1 cellular context compared by ENCODE assay signal in the genomic region with DNA sequence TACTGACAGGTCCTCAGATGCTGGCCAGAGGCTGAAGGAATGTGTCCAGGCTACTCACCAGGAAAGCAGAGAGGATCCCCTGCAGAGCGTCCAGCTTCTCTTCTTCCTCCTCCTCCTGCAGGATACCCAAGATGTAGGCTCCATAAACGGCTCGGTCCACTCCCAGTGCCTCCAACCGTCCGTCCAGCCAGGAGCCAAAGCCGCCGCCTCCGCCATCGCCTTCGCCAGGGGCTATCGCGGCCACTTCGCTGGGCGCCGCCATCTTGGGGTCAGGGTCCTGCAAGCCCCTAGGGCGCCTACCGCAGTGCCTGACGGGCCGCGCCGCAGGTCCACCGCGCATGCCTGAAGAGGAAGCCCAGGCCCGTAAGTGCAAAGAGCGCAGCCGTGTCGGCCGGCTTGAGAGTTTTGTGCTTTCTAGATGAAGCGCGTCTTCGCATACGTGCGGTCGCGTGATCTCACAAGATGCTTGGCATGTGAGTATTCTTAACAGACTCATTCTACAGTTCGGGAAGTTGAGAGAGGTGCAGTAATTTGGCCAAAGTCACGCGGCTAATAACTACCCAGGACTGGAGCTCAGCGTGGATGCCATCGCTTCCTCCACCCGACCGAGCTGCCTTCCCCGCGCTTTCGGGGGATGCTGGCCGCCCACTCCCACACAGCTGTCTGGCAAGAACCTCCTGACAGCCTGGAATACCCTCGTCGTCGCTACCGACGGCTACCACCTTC.
TF ChIP-seq lines count a peak whose summit lies in the region.

A gene with protein sequence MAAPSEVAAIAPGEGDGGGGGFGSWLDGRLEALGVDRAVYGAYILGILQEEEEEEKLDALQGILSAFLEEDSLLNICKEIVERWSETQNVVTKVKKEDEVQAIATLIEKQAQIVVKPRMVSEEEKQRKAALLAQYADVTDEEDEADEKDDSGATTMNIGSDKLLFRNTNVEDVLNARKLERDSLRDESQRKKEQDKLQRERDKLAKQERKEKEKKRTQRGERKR (minus strand): TSS at position 285 of the 726 bp plus-strand sequence. CDS start 23 bp downstream, at position 262.

TF ChIP-seq in HepG2, 621 proteins besides CTCF, POLR2A, EP300 and RAD21 (continued from another document and continues in another):
- no peak for TF ChIP-seq HNRNPK (IDR thresholded peaks at IDR 0.05; ENCODE audit: low read depth, low read length, poor library complexity, severe bottlenecking)
- TF ChIP-seq ZBTB42 (CRISPR knock-in tag; IDR thresholded peaks at IDR 0.05): no peak; the same call in 1 of the 2 replicates
- peak; percentile 44; the same call in 1 of the 2 replicates for TF ChIP-seq CHD2 (IDR thresholded peaks at IDR 0.05; ENCODE audit: low read depth, low read length)
- peak; percentile 45; the same call in 1 of the 2 replicates for TF ChIP-seq ZNF709 (CRISPR knock-in tag; IDR thresholded peaks at IDR 0.05)
- TF ChIP-seq ZNF746 (CRISPR knock-in tag; IDR thresholded peaks at IDR 0.05): no peak; the same call in 1 of the 2 replicates
- peak; percentile 94 for TF ChIP-seq MYC (CRISPR knock-in tag; IDR thresholded peaks at IDR 0.05; ENCODE audit: borderline replicate concordance)
- peak; percentile 75 for TF ChIP-seq ARNT2 (CRISPR knock-in tag; IDR thresholded peaks at IDR 0.05; ENCODE audit: low read depth)
- TF ChIP-seq BCL6 (CRISPR knock-in tag; IDR thresholded peaks at IDR 0.05): peak; percentile 70
- TF ChIP-seq, protein P1, sequence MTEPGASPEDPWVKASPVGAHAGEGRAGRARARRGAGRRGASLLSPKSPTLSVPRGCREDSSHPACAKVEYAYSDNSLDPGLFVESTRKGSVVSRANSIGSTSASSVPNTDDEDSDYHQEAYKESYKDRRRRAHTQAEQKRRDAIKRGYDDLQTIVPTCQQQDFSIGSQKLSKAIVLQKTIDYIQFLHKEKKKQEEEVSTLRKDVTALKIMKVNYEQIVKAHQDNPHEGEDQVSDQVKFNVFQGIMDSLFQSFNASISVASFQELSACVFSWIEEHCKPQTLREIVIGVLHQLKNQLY (CRISPR knock-in tag; IDR thresholded peaks at IDR 0.05): no peak
- TF ChIP-seq, protein P2, sequence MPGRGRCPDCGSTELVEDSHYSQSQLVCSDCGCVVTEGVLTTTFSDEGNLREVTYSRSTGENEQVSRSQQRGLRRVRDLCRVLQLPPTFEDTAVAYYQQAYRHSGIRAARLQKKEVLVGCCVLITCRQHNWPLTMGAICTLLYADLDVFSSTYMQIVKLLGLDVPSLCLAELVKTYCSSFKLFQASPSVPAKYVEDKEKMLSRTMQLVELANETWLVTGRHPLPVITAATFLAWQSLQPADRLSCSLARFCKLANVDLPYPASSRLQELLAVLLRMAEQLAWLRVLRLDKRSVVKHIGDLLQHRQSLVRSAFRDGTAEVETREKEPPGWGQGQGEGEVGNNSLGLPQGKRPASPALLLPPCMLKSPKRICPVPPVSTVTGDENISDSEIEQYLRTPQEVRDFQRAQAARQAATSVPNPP (CRISPR knock-in tag; IDR thresholded peaks at IDR 0.05): peak; percentile 97
- no peak for TF ChIP-seq TP53 (CRISPR knock-in tag; conservative IDR thresholded peaks at IDR 0.05)
- TF ChIP-seq MAFK (conservative IDR thresholded peaks at IDR 0.05 in 1 of 2, IDR thresholded peaks at IDR 0.05 in 1 of 2; ENCODE audit: low read length in 2 of 2): no peak
- no peak; the same call in 1 of the 2 replicates for TF ChIP-seq ATRX (CRISPR knock-in tag; IDR thresholded peaks at IDR 0.05; ENCODE audit: borderline replicate concordance)
- no peak for TF ChIP-seq PRMT3 (CRISPR knock-in tag; IDR thresholded peaks at IDR 0.05; ENCODE audit: borderline replicate concordance, low read depth)
- TF ChIP-seq MTF1 (CRISPR knock-in tag; IDR thresholded peaks at IDR 0.05): 0 out of 2 replicates have a peak, but pooled peaks have one; percentile 48
- peak; percentile 92 for TF ChIP-seq MEIS2 (CRISPR knock-in tag; IDR thresholded peaks at IDR 0.05)
- TF ChIP-seq KDM5A (IDR thresholded peaks at IDR 0.05; ENCODE audit: borderline replicate concordance, low read length): peak; percentile 98
- TF ChIP-seq LBX2 (CRISPR knock-in tag; IDR thresholded peaks at IDR 0.05; ENCODE audit: borderline replicate concordance): no peak
- TF ChIP-seq FOXA3 (CRISPR knock-in tag; IDR thresholded peaks at IDR 0.05): peak; percentile 41; the same call in 1 of the 2 replicates
- TF ChIP-seq NKX3-1 (CRISPR knock-in tag; IDR thresholded peaks at IDR 0.05): peak; percentile 89; the same call in 1 of the 2 replicates
- TF ChIP-seq NRL (CRISPR knock-in tag; IDR thresholded peaks at IDR 0.05; ENCODE audit: borderline replicate concordance): peak; percentile 72; the same call in 1 of the 2 replicates
- TF ChIP-seq, protein P3, sequence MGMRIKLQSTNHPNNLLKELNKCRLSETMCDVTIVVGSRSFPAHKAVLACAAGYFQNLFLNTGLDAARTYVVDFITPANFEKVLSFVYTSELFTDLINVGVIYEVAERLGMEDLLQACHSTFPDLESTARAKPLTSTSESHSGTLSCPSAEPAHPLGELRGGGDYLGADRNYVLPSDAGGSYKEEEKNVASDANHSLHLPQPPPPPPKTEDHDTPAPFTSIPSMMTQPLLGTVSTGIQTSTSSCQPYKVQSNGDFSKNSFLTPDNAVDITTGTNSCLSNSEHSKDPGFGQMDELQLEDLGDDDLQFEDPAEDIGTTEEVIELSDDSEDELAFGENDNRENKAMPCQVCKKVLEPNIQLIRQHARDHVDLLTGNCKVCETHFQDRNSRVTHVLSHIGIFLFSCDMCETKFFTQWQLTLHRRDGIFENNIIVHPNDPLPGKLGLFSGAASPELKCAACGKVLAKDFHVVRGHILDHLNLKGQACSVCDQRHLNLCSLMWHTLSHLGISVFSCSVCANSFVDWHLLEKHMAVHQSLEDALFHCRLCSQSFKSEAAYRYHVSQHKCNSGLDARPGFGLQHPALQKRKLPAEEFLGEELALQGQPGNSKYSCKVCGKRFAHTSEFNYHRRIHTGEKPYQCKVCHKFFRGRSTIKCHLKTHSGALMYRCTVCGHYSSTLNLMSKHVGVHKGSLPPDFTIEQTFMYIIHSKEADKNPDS (CRISPR knock-in tag; IDR thresholded peaks at IDR 0.05): 0 out of 2 replicates have a peak, but pooled peaks have one; percentile 20
- peak; percentile 95 for TF ChIP-seq BORCS8-MEF2B (CRISPR knock-in tag; IDR thresholded peaks at IDR 0.05)
- TF ChIP-seq, protein P4, sequence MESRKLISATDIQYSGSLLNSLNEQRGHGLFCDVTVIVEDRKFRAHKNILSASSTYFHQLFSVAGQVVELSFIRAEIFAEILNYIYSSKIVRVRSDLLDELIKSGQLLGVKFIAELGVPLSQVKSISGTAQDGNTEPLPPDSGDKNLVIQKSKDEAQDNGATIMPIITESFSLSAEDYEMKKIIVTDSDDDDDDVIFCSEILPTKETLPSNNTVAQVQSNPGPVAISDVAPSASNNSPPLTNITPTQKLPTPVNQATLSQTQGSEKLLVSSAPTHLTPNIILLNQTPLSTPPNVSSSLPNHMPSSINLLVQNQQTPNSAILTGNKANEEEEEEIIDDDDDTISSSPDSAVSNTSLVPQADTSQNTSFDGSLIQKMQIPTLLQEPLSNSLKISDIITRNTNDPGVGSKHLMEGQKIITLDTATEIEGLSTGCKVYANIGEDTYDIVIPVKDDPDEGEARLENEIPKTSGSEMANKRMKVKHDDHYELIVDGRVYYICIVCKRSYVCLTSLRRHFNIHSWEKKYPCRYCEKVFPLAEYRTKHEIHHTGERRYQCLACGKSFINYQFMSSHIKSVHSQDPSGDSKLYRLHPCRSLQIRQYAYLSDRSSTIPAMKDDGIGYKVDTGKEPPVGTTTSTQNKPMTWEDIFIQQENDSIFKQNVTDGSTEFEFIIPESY (CRISPR knock-in tag; IDR thresholded peaks at IDR 0.05): no peak; the same call in 1 of the 2 replicates
- TF ChIP-seq KDM5B (CRISPR knock-in tag; IDR thresholded peaks at IDR 0.05; ENCODE audit: borderline replicate concordance): peak; percentile 98
- peak; percentile 83; the same call in 1 of the 2 replicates for TF ChIP-seq DNMT3B (CRISPR knock-in tag; conservative IDR thresholded peaks at IDR 0.05)
- peak in 1 of 2 experiments; percentile 79; a peak in 2 of 4 replicates for TF ChIP-seq KLF16 (CRISPR knock-in tag; IDR thresholded peaks at IDR 0.05)
- TF ChIP-seq NFE2 (CRISPR knock-in tag; IDR thresholded peaks at IDR 0.05): peak; percentile 27; the same call in 1 of the 2 replicates
- TF ChIP-seq IKZF5 (CRISPR knock-in tag; IDR thresholded peaks at IDR 0.05): peak; percentile 88
- TF ChIP-seq ZSCAN25 (CRISPR knock-in tag; IDR thresholded peaks at IDR 0.05): peak; percentile 80; the same call in 1 of the 2 replicates
- TF ChIP-seq FOXP4 (CRISPR knock-in tag; IDR thresholded peaks at IDR 0.05): peak; percentile 69
- TF ChIP-seq SNAPC2 (CRISPR knock-in tag; IDR thresholded peaks at IDR 0.05): peak; percentile 91
- no peak for TF ChIP-seq SOX13 (IDR thresholded peaks at IDR 0.05)
- peak in 1 of 2 experiments; percentile 13; a peak in 1 of 4 replicates for TF ChIP-seq SOX13 (CRISPR knock-in tag; conservative IDR thresholded peaks at IDR 0.05 in 1 of 2, IDR thresholded peaks at IDR 0.05 in 1 of 2)
- TF ChIP-seq KDM3A (CRISPR knock-in tag; IDR thresholded peaks at IDR 0.05; ENCODE audit: low read depth): peak; percentile 86
- 0 out of 2 replicates have a peak, but pooled peaks have one; percentile 62 for TF ChIP-seq ZNF512 (CRISPR knock-in tag; IDR thresholded peaks at IDR 0.05)
- peak; percentile 40 for TF ChIP-seq ZNF431 (CRISPR knock-in tag; IDR thresholded peaks at IDR 0.05; ENCODE audit: borderline replicate concordance, low read depth)
- peak; percentile 46 for TF ChIP-seq TGIF2 (CRISPR knock-in tag; IDR thresholded peaks at IDR 0.05)
- TF ChIP-seq ZBTB1 (CRISPR knock-in tag; IDR thresholded peaks at IDR 0.05; ENCODE audit: borderline replicate concordance): no peak
- peak; percentile 90 for TF ChIP-seq ZNF232 (CRISPR knock-in tag; IDR thresholded peaks at IDR 0.05; ENCODE audit: borderline replicate concordance)
- TF ChIP-seq HOXA7 (CRISPR knock-in tag; IDR thresholded peaks at IDR 0.05): no peak
- TF ChIP-seq, protein P5, sequence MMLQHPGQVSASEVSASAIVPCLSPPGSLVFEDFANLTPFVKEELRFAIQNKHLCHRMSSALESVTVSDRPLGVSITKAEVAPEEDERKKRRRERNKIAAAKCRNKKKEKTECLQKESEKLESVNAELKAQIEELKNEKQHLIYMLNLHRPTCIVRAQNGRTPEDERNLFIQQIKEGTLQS (CRISPR knock-in tag; IDR thresholded peaks at IDR 0.05): no peak; the same call in none of the 2 replicates
- TF ChIP-seq U2AF1 (optimal IDR thresholded peaks at IDR 0.05; ENCODE audit: low read depth, low read length): peak; percentile 84
- TF ChIP-seq PAF1 (CRISPR knock-in tag; IDR thresholded peaks at IDR 0.05): no peak
- peak; percentile 97 for TF ChIP-seq BCL3 (CRISPR knock-in tag; IDR thresholded peaks at IDR 0.05)
- TF ChIP-seq GPBP1L1 (CRISPR knock-in tag; IDR thresholded peaks at IDR 0.05): no peak
- peak; percentile 43; the same call in 1 of the 2 replicates for TF ChIP-seq DNMT1 (CRISPR knock-in tag; IDR thresholded peaks at IDR 0.05)
